In the genomic region with DNA sequence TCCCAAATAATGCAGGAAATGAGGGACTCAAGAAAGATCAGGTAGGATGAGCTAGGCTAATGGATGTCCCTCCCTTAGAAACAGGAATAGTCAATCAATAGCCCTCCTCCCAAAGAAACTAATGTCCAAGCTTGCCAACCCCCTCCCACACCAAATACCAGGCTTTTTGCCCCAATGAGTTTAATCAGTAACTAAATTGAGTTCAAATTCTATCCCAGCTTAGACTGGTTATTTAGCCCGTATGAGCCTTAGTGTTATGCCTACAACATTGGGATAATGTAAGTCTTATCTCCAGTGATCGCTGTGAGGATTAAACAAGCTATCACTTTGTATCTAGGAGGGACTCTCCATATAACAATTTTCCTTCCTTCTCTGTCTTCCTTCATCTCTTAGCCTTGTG, we compare ENCODE assay signal across 32 cellular contexts.
"Had no signal": no experiment of that assay in that cellular context is flagged by ENCODE, and none has a peak within 500 bp of the region (broad histone marks: within the 10 kb centered on the region; RNA-seq: fewer than 3 reads in every experiment).

No MANE protein-coding gene starts in this region.

- H3K4me2 ChIP-seq: KMS-11, PC-9 had no signal

- H3K9me3 ChIP-seq: SJCRH30 had no signal

- DNase-seq: Karpas-422, MM.1S, MV-4-11, NCI-H1092, NCI-H1105, NCI-H1417 treated with DMSO at 0.1 percent for 48 hours, NCI-H1436 treated with DMSO at 0.1 percent for 48 hours, NCI-H1694 treated with DMSO at 0.1 percent for 48 hours, NCI-H187 treated with DMSO at 0.1 percent for 48 hours, NCI-H2029, NCI-H2081 treated with DMSO at 0.1 percent for 48 hours, NCI-H2107, NCI-H2171, NCI-H226, NCI-H446 treated with DMSO at 0.1 percent for 48 hours, NCI-H510A, NCI-H524, NCI-H526, NCI-H69, NCI-H748 treated with DMSO at 0.1 percent for 48 hours, NCI-H82, PC-9, SHP77, SIG-M5, SJCRH30 had no signal

- ATAC-seq: Panc1, Right ventricle myocardium inferior, SK-N-SH treated with all-trans-retinoic acid at 6 μM for 48 hours had no signal

- H3K9ac ChIP-seq: KMS-11 had no signal

- H3K36me3 ChIP-seq: SJCRH30 had no signal

- H3K4me3 ChIP-seq: PC-9, SJCRH30, SK-N-MC had no signal

- H3K4me1 ChIP-seq: SJCRH30 had no signal

- H2AFZ ChIP-seq: PC-9 had no signal

- H3K27ac ChIP-seq: KMS-11, PC-9, RWPE1, SJCRH30, SK-N-MC had no signal

- FAIRE-seq: RCC 7860 had no signal
